ENCODE assay signal across 18 cellular contexts in the genomic region with DNA sequence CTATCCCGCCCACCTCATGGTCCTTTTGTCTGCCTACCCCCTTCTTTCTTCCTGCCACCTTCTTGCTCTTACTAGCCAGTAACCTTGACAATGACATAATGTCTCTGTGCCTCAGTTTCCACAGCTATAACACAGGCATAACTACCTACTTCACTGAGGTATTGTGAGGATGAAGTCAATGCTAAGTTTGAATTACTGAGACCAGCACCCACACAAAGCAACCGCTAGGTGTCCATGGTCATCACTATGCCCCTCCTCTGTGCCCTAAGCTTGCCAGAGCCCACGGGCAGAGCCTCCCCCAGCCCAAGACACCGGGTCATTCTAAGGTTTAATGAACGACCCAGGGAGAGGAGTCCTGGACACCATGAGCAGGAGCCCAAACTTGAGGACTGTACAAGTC.
DNase-seq lines count a peak whose midpoint lies in the region; ATAC-seq and TF ChIP-seq lines count a peak whose summit lies in the region.
"Had no signal": no experiment of that assay in that cellular context is flagged by ENCODE, and none has a peak within 500 bp of the region (broad histone marks: within the 10 kb centered on the region; RNA-seq: fewer than 3 reads in every experiment).

No MANE protein-coding gene starts in this region.

- DNase-seq in CD4-positive, alpha-beta T cell: no peak
- DNase-seq in GM23338 (ENCODE audit: low spot score): peak; percentile 57
- no peak for DNase-seq in activated naive CD8-positive, alpha-beta T cell treated with anti-CD3 and anti-CD28 coated beads, Interleukin-2, amount 50 U/mL, for 24 hours
- no peak for DNase-seq in naive B cell
- DNase-seq in coronary artery (ENCODE audit: low spot score): no peak
- no peak for DNase-seq in NCI-H128 (lab: John Stamatoyannopoulos, UW; ENCODE audit: unreplicated experiment)
- no peak for DNase-seq in omental fat pad (ENCODE audit: low spot score)
- DNase-seq: activated CD4-positive, CD25-positive, alpha-beta regulatory T cell treated with anti-CD3 and anti-CD28 coated beads, Interleukin-2, amount 50 U/mL, for 72 hours; Caco-2; MM.1S; NCI-H748 treated with DMSO at 0.1 percent for 48 hours; ovary; right lobe of liver; tibial artery had no signal

- H3K4me3 ChIP-seq in GM23338 (no peak overlapping the region), coronary artery (no peak overlapping the region)
- H3K4me3 ChIP-seq: ovary, right lobe of liver, SJSA1, tibial artery had no signal

- CTCF ChIA-PET in CD4-positive, alpha-beta T cell (lab: Charles Lee): no interaction called here

- H3K4me1 Mint-ChIP-seq in CD4-positive, alpha-beta T cell (ENCODE audit: low read depth): peaks cover 43% of the 10 kb centered on the region
- H3K4me1 Mint-ChIP-seq in GM23338: peaks cover 25% of the 10 kb centered on the region; the same call in 2 of the 3 replicates
- H3K4me1 Mint-ChIP-seq in activated naive CD8-positive, alpha-beta T cell treated with anti-CD3 and anti-CD28 coated beads, Interleukin-2, amount 50 U/mL, for 24 hours: peaks cover 53% of the 10 kb centered on the region
- peaks cover 28 to 64% (median 36%) of the 10 kb centered on the region in 3 donors for H3K4me1 Mint-ChIP-seq in naive B cell

- no peak overlapping the region for H3K4me3 Mint-ChIP-seq in CD4-positive, alpha-beta T cell
- H3K4me3 Mint-ChIP-seq in GM23338 (no peak overlapping the region), naive B cell (peak overlapping the region in 2 of 8 donors; percentile 8 to 13)
- H3K4me3 Mint-ChIP-seq in activated naive CD8-positive, alpha-beta T cell treated with anti-CD3 and anti-CD28 coated beads, Interleukin-2, amount 50 U/mL, for 24 hours: no peak overlapping the region
- H3K4me3 Mint-ChIP-seq: stimulated activated effector memory CD8-positive, alpha-beta T cell treated with anti-CD3 and anti-CD28 coated beads, Interleukin-12 subunit alpha, Interleukin-12 subunit beta, amount 100 ng/mL, for 72 hours had no signal

- H3K79me2 ChIP-seq in GM23338 (replicated peaks; ENCODE audit: insufficient read depth): no peaks in the 10 kb centered on the region

- no peak overlapping the region for H3K4me2 ChIP-seq in GM23338

- no peaks in the 10 kb centered on the region for H3K9me3 ChIP-seq in CD4-positive, alpha-beta T cell (ENCODE audit: control insufficient read depth, low read length)
- H3K9me3 ChIP-seq: Caco-2, ovary, right lobe of liver, SJSA1, tibial artery had no signal

- H3K27me3 ChIP-seq in CD4-positive, alpha-beta T cell (ENCODE audit: control insufficient read depth, insufficient read depth, low read length): no peaks in the 10 kb centered on the region
- H3K27me3 ChIP-seq in GM23338 (ENCODE audit: insufficient read depth): no peaks in the 10 kb centered on the region
- H3K27me3 ChIP-seq: ovary, right lobe of liver, SJSA1, tibial artery had no signal

- H3K36me3 Mint-ChIP-seq in CD4-positive, alpha-beta T cell (ENCODE audit: low read depth): peaks cover 91% of the 10 kb centered on the region
- H3K36me3 Mint-ChIP-seq in GM23338 (ENCODE audit: low read depth): no peaks in the 10 kb centered on the region
- peaks cover 76% of the 10 kb centered on the region for H3K36me3 Mint-ChIP-seq in activated naive CD8-positive, alpha-beta T cell treated with anti-CD3 and anti-CD28 coated beads, Interleukin-2, amount 50 U/mL, for 24 hours (ENCODE audit: low read depth)
- H3K36me3 Mint-ChIP-seq in naive B cell: peaks cover 12 to 16% of the 10 kb centered on the region in 2 donors

- POLR2A ChIA-PET in CD4-positive, alpha-beta T cell (lab: Charles Lee): no interaction called here

- no peaks in the 10 kb centered on the region for H3K27me3 Mint-ChIP-seq in CD4-positive, alpha-beta T cell
- H3K27me3 Mint-ChIP-seq in GM23338 (ENCODE audit: insufficient read depth, low read depth, poor library complexity) (peaks cover 1% of the 10 kb centered on the region), naive B cell (no peaks in the 10 kb centered on the region)
- H3K27me3 Mint-ChIP-seq in activated naive CD8-positive, alpha-beta T cell treated with anti-CD3 and anti-CD28 coated beads, Interleukin-2, amount 50 U/mL, for 24 hours: no peaks in the 10 kb centered on the region

- no peak for TF ChIP-seq CTCF in CD4-positive, alpha-beta T cell (IDR thresholded peaks at IDR 0.05)
- TF ChIP-seq CTCF in GM23338 (conservative IDR thresholded peaks at IDR 0.05; ENCODE audit: low read depth in 2 of 2): peak; percentile 61 to 73
- no peak for TF ChIP-seq CTCF in coronary artery (IDR thresholded peaks at IDR 0.05)
- TF ChIP-seq CTCF in omental fat pad (IDR thresholded peaks at IDR 0.05): no peak

- H3K4me1 ChIP-seq in GM23338 (ENCODE audit: insufficient read depth): peaks cover 25% of the 10 kb centered on the region
- H3K4me1 ChIP-seq: right lobe of liver had no signal

- H4K20me1 ChIP-seq in GM23338 (replicated peaks; ENCODE audit: insufficient read depth): no peaks in the 10 kb centered on the region

- no peaks in the 10 kb centered on the region for H3K9me3 Mint-ChIP-seq in CD4-positive, alpha-beta T cell
- H3K9me3 Mint-ChIP-seq in GM23338: no peaks in the 10 kb centered on the region
- no peaks in the 10 kb centered on the region for H3K9me3 Mint-ChIP-seq in activated naive CD8-positive, alpha-beta T cell treated with anti-CD3 and anti-CD28 coated beads, Interleukin-2, amount 50 U/mL, for 24 hours
- H3K9me3 Mint-ChIP-seq in naive B cell: no peaks in the 10 kb centered on the region
- H3K9me3 Mint-ChIP-seq: stimulated activated effector memory CD8-positive, alpha-beta T cell treated with anti-CD3 and anti-CD28 coated beads, Interleukin-12 subunit alpha, Interleukin-12 subunit beta, amount 100 ng/mL, for 72 hours had no signal

- no peaks in the 10 kb centered on the region for H3F3A ChIP-seq in GM23338 (replicated peaks; ENCODE audit: low read depth)

- H3K36me3 ChIP-seq in GM23338 (ENCODE audit: insufficient read depth): no peaks in the 10 kb centered on the region
- H3K36me3 ChIP-seq: ovary had no signal

- H3K9me2 ChIP-seq in GM23338 (ENCODE audit: insufficient read depth): no peaks in the 10 kb centered on the region; the same call in 1 of the 2 replicates

- peak overlapping the region; percentile 4 for H3K27ac Mint-ChIP-seq in CD4-positive, alpha-beta T cell
- H3K27ac Mint-ChIP-seq in GM23338: no peak overlapping the region
- peak overlapping the region; percentile 64 for H3K27ac Mint-ChIP-seq in activated naive CD8-positive, alpha-beta T cell treated with anti-CD3 and anti-CD28 coated beads, Interleukin-2, amount 50 U/mL, for 24 hours
- H3K27ac Mint-ChIP-seq in naive B cell: peak overlapping the region in 5 of 6 donors; percentile 44 to 82 (median 80)

- intact Hi-C loops in CD4-positive, alpha-beta T cell (cut with DNase I, micrococcal nuclease): no loop called here

- ATAC-seq in CD4-positive, alpha-beta T cell (ENCODE audit: poor library complexity): no peak
- peak; percentile 68 for ATAC-seq in GM23338
- ATAC-seq in activated naive CD8-positive, alpha-beta T cell treated with anti-CD3 and anti-CD28 coated beads, Interleukin-2, amount 50 U/mL, for 24 hours: no peak
- no peak for ATAC-seq in naive B cell (ENCODE audit: low read depth in 2 of 2)
- no peak for ATAC-seq in omental fat pad (ENCODE audit: low FRiP score)
- ATAC-seq: HCT116; Panc1; stimulated activated effector memory CD8-positive, alpha-beta T cell treated with anti-CD3 and anti-CD28 coated beads, Interleukin-12 subunit alpha, Interleukin-12 subunit beta, amount 100 ng/mL, for 72 hours had no signal

- no peak overlapping the region for H3K27ac ChIP-seq in CD4-positive, alpha-beta T cell (ENCODE audit: low read depth, low read length)
- H3K27ac ChIP-seq in GM23338 (ENCODE audit: low read depth) (no peak overlapping the region), coronary artery (no peak overlapping the region)
- H3K27ac ChIP-seq: ovary, right lobe of liver, SJSA1, tibial artery had no signal

- no peak overlapping the region for H2AFZ ChIP-seq in GM23338

TF ChIP-seq in GM23338, 12 proteins besides CTCF, POLR2A, EP300 and RAD21 (continues in another document):
- TF ChIP-seq POLR2AphosphoS5 (IDR thresholded peaks at IDR 0.05; ENCODE audit: low read depth) (no peak), STAT1 (IDR thresholded peaks at IDR 0.05; ENCODE audit: unreplicated experiment) (no peak), JUNB (IDR thresholded peaks at IDR 0.05; ENCODE audit: unreplicated experiment) (no peak), EZH2phosphoT487 (IDR thresholded peaks at IDR 0.05; ENCODE audit: unreplicated experiment) (no peak), ZNF331 (CRISPR knock-in tag; IDR thresholded peaks at IDR 0.05; ENCODE audit: low read depth) (no peak), CREB1 (CRISPR knock-in tag; IDR thresholded peaks at IDR 0.05; ENCODE audit: low read depth) (no peak)

Comparison
In these comparisons a context has a peak if more than half of its experiments do, and no peak if none do; other contexts are left out.
1. CTCF ChIP-seq: peak in GM23338 (2 of 2); none in CD4-positive, alpha-beta T cell (single experiment), coronary artery (single experiment) and omental fat pad (0 of 3).